22 cellular contexts compared by ENCODE assay signal in the genomic region with DNA sequence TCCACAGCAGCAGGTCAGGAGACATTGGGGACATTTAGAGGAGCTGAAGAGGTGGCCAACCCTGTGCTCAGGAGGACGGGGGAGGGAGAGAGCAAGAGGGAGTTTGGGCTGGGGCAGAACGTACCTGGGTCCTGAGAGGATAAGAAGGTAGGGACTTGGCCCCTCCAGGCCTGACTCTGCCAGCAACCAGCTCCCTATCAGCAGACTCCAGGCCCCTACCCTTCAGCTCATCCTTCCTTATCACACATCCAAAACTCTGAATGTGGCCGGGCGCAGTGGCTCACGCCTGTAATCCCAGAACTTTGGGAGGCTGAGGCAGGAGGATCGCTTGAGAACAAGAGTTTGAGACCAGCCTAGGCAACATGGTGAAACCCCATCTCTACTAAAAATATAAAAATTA. TPM values are rescaled to one million over a fixed set of nuclear protein-coding genes. Genes with fewer than 3 reads are reported as not detected.
"Had no signal": no experiment of that assay in that cellular context is flagged by ENCODE, and none has a peak within 500 bp of the region (broad histone marks: within the 10 kb centered on the region; RNA-seq: fewer than 3 reads in every experiment).

No MANE protein-coding gene starts in this region.

- H3K4me3 Mint-ChIP-seq: endodermal cell; neural progenitor cell; stimulated activated effector memory CD8-positive, alpha-beta T cell treated with anti-CD3 and anti-CD28 coated beads, Interleukin-12 subunit alpha, Interleukin-12 subunit beta, amount 100 ng/mL, for 72 hours had no signal

- H3K4me2 ChIP-seq: neural progenitor cell had no signal

- H3K9me3 ChIP-seq: heart left ventricle, pancreas, right lobe of liver, testis, tibial nerve, upper lobe of right lung, vagina had no signal

- H3K27ac ChIP-seq: coronary artery, heart left ventricle, neural progenitor cell, pancreas, right lobe of liver, testis, tibial nerve, upper lobe of right lung, vagina had no signal

- H3K4me1 Mint-ChIP-seq: endodermal cell had no signal

- H3K27me3 ChIP-seq: pancreas, testis, tibial nerve, upper lobe of right lung, vagina had no signal

- DNase-seq: effector CD4-positive, alpha-beta T cell; endodermal cell; foreskin melanocyte; heart left ventricle; hippocampal formation; left colon; mesendoderm; naive B cell; nucleus accumbens; pancreas; right lobe of liver; stimulated activated CD4-positive, alpha-beta T cell treated with anti-CD3 and anti-CD28 coated beads, Interleukin-4, amount 100 ng/mL, for 1 hour; stimulated activated CD8-positive, alpha-beta memory T cell treated with anti-CD3 and anti-CD28 coated beads, Interleukin-4, amount 100 ng/mL, for 48 hours; stimulated activated naive CD8-positive, alpha-beta T cell treated with anti-CD3 and anti-CD28 coated beads, Interleukin-15, Interleukin-2, amounts not matched to agents 100 U/mL and 50 U/mL, for 24 hours; testis; upper lobe of right lung had no signal

- H3K4me3 ChIP-seq: coronary artery, heart left ventricle, neural progenitor cell, pancreas, right lobe of liver, testis, tibial nerve, upper lobe of right lung, vagina had no signal

- H3K27ac Mint-ChIP-seq: endodermal cell; naive B cell; neural progenitor cell; progenitor cell of endocrine pancreas; stimulated activated effector memory CD8-positive, alpha-beta T cell treated with anti-CD3 and anti-CD28 coated beads, Interleukin-12 subunit alpha, Interleukin-12 subunit beta, amount 100 ng/mL, for 72 hours had no signal

- H3K9me3 Mint-ChIP-seq: endodermal cell; naive B cell; neural progenitor cell; stimulated activated effector memory CD8-positive, alpha-beta T cell treated with anti-CD3 and anti-CD28 coated beads, Interleukin-12 subunit alpha, Interleukin-12 subunit beta, amount 100 ng/mL, for 72 hours had no signal

- H3K9ac ChIP-seq: neural progenitor cell had no signal

- H3K36me3 Mint-ChIP-seq: naive B cell, neural progenitor cell had no signal

- H3K27me3 Mint-ChIP-seq: naive B cell had no signal

- H3K36me3 ChIP-seq: heart left ventricle, neural progenitor cell, pancreas, right lobe of liver, upper lobe of right lung, vagina had no signal

- ATAC-seq: heart left ventricle; left colon; pancreas; right lobe of liver; stimulated activated effector memory CD8-positive, alpha-beta T cell treated with anti-CD3 and anti-CD28 coated beads, Interleukin-12 subunit alpha, Interleukin-12 subunit beta, amount 100 ng/mL, for 72 hours; stimulated activated naive CD8-positive, alpha-beta T cell treated with anti-CD3 and anti-CD28 coated beads, Interleukin-15, Interleukin-2, amounts not matched to agents 100 U/mL and 50 U/mL, for 24 hours; upper lobe of right lung had no signal

RNA-seq across cellular contexts. Expression of a gene that starts 48.3 kb away (rescaled TPM):
- total RNA-seq: endodermal cell, progenitor cell of endocrine pancreas had no signal
